Comparison of ENCODE assay signal across 14 cellular contexts in the genomic region with DNA sequence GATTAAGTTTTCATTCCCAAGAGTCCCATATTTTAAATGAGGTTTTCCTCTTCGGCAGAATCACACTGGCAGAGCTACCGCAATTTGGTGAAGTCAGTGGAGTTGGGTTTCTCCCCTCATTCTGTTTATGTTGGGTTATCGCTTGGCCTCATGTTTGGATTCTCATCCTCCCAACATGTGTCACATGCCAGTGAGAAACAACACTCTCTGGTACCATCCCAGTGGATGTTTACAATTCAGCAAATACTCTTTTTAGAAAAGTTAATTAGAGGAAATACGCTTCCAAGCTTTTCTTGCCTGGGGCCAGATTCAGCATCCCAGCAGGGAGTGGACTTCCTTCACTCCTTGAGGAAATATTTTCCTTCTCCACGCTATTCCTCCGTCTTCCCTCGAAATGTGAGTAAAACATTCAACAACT. TPM values are rescaled to one million over a fixed set of nuclear protein-coding genes. Genes with fewer than 3 reads are reported as not detected.
DNase-seq lines count a peak whose midpoint lies in the region; TF ChIP-seq lines count a peak whose summit lies in the region.
"Had no signal": no experiment of that assay in that cellular context is flagged by ENCODE, and none has a peak within 500 bp of the region (broad histone marks: within the 10 kb centered on the region; RNA-seq: fewer than 3 reads in every experiment).

No MANE protein-coding gene starts in this region.

- H3K4me1 ChIP-seq in SJSA1 (replicated peaks) (peaks cover 50% of the 10 kb centered on the region), smooth muscle cell (ENCODE audit: low read depth) (peaks cover 31% of the 10 kb centered on the region), Peyer's patch (no peaks in the 10 kb centered on the region)
- H3K4me1 ChIP-seq: pancreas had no signal

- H3K27ac ChIP-seq in SJSA1, result peak overlapping the region; percentile 13; the same call in 1 of the 2 replicates
- peak overlapping the region; percentile 66 for H3K27ac ChIP-seq in smooth muscle cell (ENCODE audit: low read depth)
- no peak overlapping the region for H3K27ac ChIP-seq in Peyer's patch
- H3K27ac ChIP-seq: pancreas had no signal

- peaks cover 40% of the 10 kb centered on the region for H3K4me1 Mint-ChIP-seq in chondrocyte (ENCODE audit: low read depth)
- H3K4me1 Mint-ChIP-seq: activated CD4-positive, alpha-beta T cell treated with anti-CD3 and anti-CD28 coated beads, Interleukin-2, amount 10 ng/mL, durations not matched to agents 24 days and 14 days had no signal

- H3F3A ChIP-seq in smooth muscle cell (ENCODE audit: low read depth), result no peaks in the 10 kb centered on the region

- peaks cover under 1% of the 10 kb centered on the region for H3K36me3 Mint-ChIP-seq in chondrocyte (ENCODE audit: low read depth)

- H3K36me3 ChIP-seq in BJ (ENCODE audit: control insufficient read depth, insufficient read depth, low read length) (no peaks in the 10 kb centered on the region), SJSA1 (no peaks in the 10 kb centered on the region; the same call in 1 of the 2 replicates), smooth muscle cell (ENCODE audit: low read depth) (no peaks in the 10 kb centered on the region), Peyer's patch (no peaks in the 10 kb centered on the region)
- H3K36me3 ChIP-seq: pancreas had no signal

- POLR2A ChIA-PET in BJ (lab: Charles Lee), result interaction anchor here (0.6 kb wide), 1 partner anchor 104 kb away, joined by 3 read pairs; no protein-coding TSS in a partner anchor

- no peaks in the 10 kb centered on the region for H3K9me3 Mint-ChIP-seq in chondrocyte (ENCODE audit: low read depth)
- H3K9me3 Mint-ChIP-seq: activated CD4-positive, alpha-beta T cell treated with anti-CD3 and anti-CD28 coated beads, Interleukin-2, amount 10 ng/mL, durations not matched to agents 24 days and 14 days; activated T-helper 1 cell treated with anti-CD3 and anti-CD28 coated beads, Interleukin-12 subunit alpha, Interleukin-12 subunit beta, Interleukin-2, Interleukin-4 antibody, amounts not matched to agents 30 ng/mL and 10 ng/mL and 1 ng/mL, durations not matched to agents 14 hours and 24 hours and 36 hours; CD4-positive, alpha-beta T cell had no signal

- TF ChIP-seq CTCF in BJ (IDR thresholded peaks at IDR 0.05; ENCODE audit: insufficient read depth, low read depth, low read length) (no peak), fibroblast of the aortic adventitia (IDR thresholded peaks at IDR 0.05; ENCODE audit: insufficient read depth, low read length) (no peak), smooth muscle cell (IDR thresholded peaks at IDR 0.05; ENCODE audit: borderline replicate concordance, insufficient read depth, poor library complexity, severe bottlenecking) (no peak), chondrocyte (IDR thresholded peaks at IDR 0.05) (no peak), Peyer's patch (IDR thresholded peaks at IDR 0.05) (no peak)

- no peak for TF ChIP-seq POLR2A in Peyer's patch (IDR thresholded peaks at IDR 0.05)

- H3K4me2 ChIP-seq in smooth muscle cell, result peak overlapping the region; percentile 92

- H3K4me3 Mint-ChIP-seq in chondrocyte (ENCODE audit: unreplicated experiment), result no peak overlapping the region
- H3K4me3 Mint-ChIP-seq: activated CD4-positive, alpha-beta T cell treated with anti-CD3 and anti-CD28 coated beads, Interleukin-2, amount 10 ng/mL, durations not matched to agents 24 days and 14 days; activated T-helper 1 cell treated with anti-CD3 and anti-CD28 coated beads, Interleukin-12 subunit alpha, Interleukin-12 subunit beta, Interleukin-2, Interleukin-4 antibody, amounts not matched to agents 30 ng/mL and 10 ng/mL and 1 ng/mL, durations not matched to agents 14 hours and 24 hours and 36 hours; CD4-positive, alpha-beta T cell had no signal

- CTCF ChIA-PET in BJ (lab: Yijun Ruan, JAX), result interaction anchor here (0.6 kb wide), 1 partner anchor 32 kb away, joined by 3 read pairs; no protein-coding TSS in a partner anchor

- no peaks in the 10 kb centered on the region for H3K27me3 ChIP-seq in BJ (ENCODE audit: control insufficient read depth, insufficient read depth, low read length)
- H3K27me3 ChIP-seq in SJSA1 (replicated peaks), result no peaks in the 10 kb centered on the region
- no peaks in the 10 kb centered on the region for H3K27me3 ChIP-seq in smooth muscle cell (ENCODE audit: low read depth)
- H3K27me3 ChIP-seq in Peyer's patch, result no peaks in the 10 kb centered on the region
- H3K27me3 ChIP-seq: pancreas had no signal

- H3K27ac Mint-ChIP-seq in chondrocyte (ENCODE audit: unreplicated experiment), result no peak overlapping the region
- H3K27ac Mint-ChIP-seq: activated CD4-positive, alpha-beta T cell treated with anti-CD3 and anti-CD28 coated beads, Interleukin-2, amount 10 ng/mL, durations not matched to agents 24 days and 14 days; activated T-helper 1 cell treated with anti-CD3 and anti-CD28 coated beads, Interleukin-12 subunit alpha, Interleukin-12 subunit beta, Interleukin-2, Interleukin-4 antibody, amounts not matched to agents 30 ng/mL and 10 ng/mL and 1 ng/mL, durations not matched to agents 14 hours and 24 hours and 36 hours; CD4-positive, alpha-beta T cell had no signal

- H3K4me3 ChIP-seq in BJ (ENCODE audit: low read depth, low read length) (peak overlapping the region; percentile 81), SJSA1 (no peak overlapping the region), fibroblast of the aortic adventitia (ENCODE audit: low read depth, low read length) (peak overlapping the region; percentile 86), smooth muscle cell (peak overlapping the region; percentile 15), Peyer's patch (no peak overlapping the region)
- H3K4me3 ChIP-seq: lung, pancreas had no signal

- H3K79me2 ChIP-seq in smooth muscle cell (ENCODE audit: low read depth), result peaks cover 13% of the 10 kb centered on the region

- DNase-seq in BJ (ENCODE audit: low read depth), result peak; percentile 53
- DNase-seq in SJSA1 (ENCODE audit: low read depth in 1 of 2, low spot score in 2 of 2), result peak in 1 of 2 experiments; percentile 60
- peak; percentile 68 for DNase-seq in fibroblast of the aortic adventitia (ENCODE audit: low read depth)
- DNase-seq in smooth muscle cell (lab: John Stamatoyannopoulos, UW; ENCODE audit: unreplicated experiment), result no peak
- no peak for DNase-seq in chondrocyte (ENCODE audit: low spot score)
- DNase-seq in D341Med (ENCODE audit: low spot score), result no peak
- no peak for DNase-seq in activated CD4-positive, CD25-positive, alpha-beta regulatory T cell (lab: John Stamatoyannopoulos, UW)
- DNase-seq in Peyer's patch, result no peak
- DNase-seq: activated CD4-positive, alpha-beta T cell treated with anti-CD3 and anti-CD28 coated beads, Interleukin-2, amount 10 ng/mL, durations not matched to agents 24 days and 14 days; CD4-positive, alpha-beta T cell; pancreas; stimulated activated CD8-positive, alpha-beta memory T cell treated with anti-CD3 and anti-CD28 coated beads, Interleukin-4, amount 100 ng/mL, for 48 hours had no signal

- H2AFZ ChIP-seq in smooth muscle cell (ENCODE audit: low read depth), result peak overlapping the region; percentile 14

- WGBS in smooth muscle cell (ENCODE audit: low lambda C conversion rate), result 45% methylated on average over 7 of the region's 7 CpGs

- peaks cover 4% of the 10 kb centered on the region for H3K27me3 Mint-ChIP-seq in chondrocyte (ENCODE audit: low read depth)

- H3K9ac ChIP-seq in smooth muscle cell (ENCODE audit: low read depth), result peak overlapping the region; percentile 15

- H4K20me1 ChIP-seq in smooth muscle cell (ENCODE audit: low read depth), result no peaks in the 10 kb centered on the region

- H3K9me3 ChIP-seq in SJSA1 (replicated peaks), result no peaks in the 10 kb centered on the region
- H3K9me3 ChIP-seq in smooth muscle cell (replicated peaks; ENCODE audit: low read depth), result no peaks in the 10 kb centered on the region
- no peaks in the 10 kb centered on the region for H3K9me3 ChIP-seq in Peyer's patch
- H3K9me3 ChIP-seq: pancreas had no signal

RNA-seq across cellular contexts. Expression of gene PAMR1, which starts 2.1 kb away (rescaled TPM):
- polyA plus RNA-seq in BJ (2011; rRNA removed) (112 and 131 TPM in 2 replicates), smooth muscle cell (93.2 and 128 TPM in 2 replicates)
- polyA minus RNA-seq in BJ (2011; rRNA and poly(A)+ RNA removed), result 52.1 and 90.3 TPM in 2 replicates
- total RNA-seq in SJSA1 (2014; rRNA removed; shearing (Covaris generic)), result 57.4 and 57.6 TPM in 2 replicates
- total RNA-seq in fibroblast of the aortic adventitia (ENCODE audit: low replicate concordance) (134 and 278 TPM in 2 replicates), smooth muscle cell (87.7 and 92.7 TPM in 2 replicates), chondrocyte (1.4 to 2.9 TPM (median 1.6 TPM) in 3 replicates), Peyer's patch (10 to 100 TPM in 2 of 4 donors, 1 to 10 TPM in 2; 2.6 to 64.4 (median 9.5) TPM)
- total RNA-seq: activated CD4-positive, alpha-beta T cell treated with anti-CD3 and anti-CD28 coated beads, Interleukin-2, amount 10 ng/mL, durations not matched to agents 24 days and 14 days; activated T-helper 1 cell treated with anti-CD3 and anti-CD28 coated beads, Interleukin-12 subunit alpha, Interleukin-12 subunit beta, Interleukin-2, Interleukin-4 antibody, amounts not matched to agents 30 ng/mL and 10 ng/mL and 1 ng/mL, durations not matched to agents 14 hours and 24 hours and 36 hours; CD4-positive, alpha-beta T cell had no signal

Comparison
In these comparisons a context has a peak if more than half of its experiments do, and no peak if none do; other contexts are left out.
1. DNase-seq: peak in BJ (single experiment) and fibroblast of the aortic adventitia (single experiment); none in smooth muscle cell (single experiment), chondrocyte (single experiment), D341Med (single experiment), activated CD4-positive, CD25-positive, alpha-beta regulatory T cell (0 of 4) and Peyer's patch (0 of 3).
2. H3K4me3 ChIP-seq: peak in BJ (single experiment), fibroblast of the aortic adventitia (single experiment) and smooth muscle cell (single experiment); none in SJSA1 (single experiment) and Peyer's patch (0 of 4).
3. H3K27ac ChIP-seq: peak in SJSA1 (single experiment) and smooth muscle cell (single experiment); none in Peyer's patch (0 of 4).